In genomic region chr1:54283997-54284385, GRCh38 we compare ENCODE assay signal across 28 cellular contexts.
DNase-seq lines count a peak whose midpoint lies in the region; ATAC-seq and TF ChIP-seq lines count a peak whose summit lies in the region.
"Had no signal": no experiment of that assay in that cellular context is flagged by ENCODE, and none has a peak within 500 bp of the region (broad histone marks: within the 10 kb centered on the region; RNA-seq: fewer than 3 reads in every experiment).

No MANE protein-coding gene starts in this region.

- H3K9ac ChIP-seq in Loucy (ENCODE audit: low read depth, low read length, poor library complexity, severe bottlenecking): peak overlapping the region; percentile 12
- H3K9ac ChIP-seq: parathyroid adenoma had no signal

- H3K27me3 ChIP-seq in Loucy (ENCODE audit: insufficient read depth, low read length, poor library complexity, severe bottlenecking) (no peaks in the 10 kb centered on the region), psoas muscle (ENCODE audit: insufficient read depth in 3 of 3, low read length in 2 of 3) (no peaks in the 10 kb centered on the region)
- H3K27me3 ChIP-seq: esophagus muscularis mucosa, spleen, testis had no signal

- H3K36me3 ChIP-seq in Loucy (ENCODE audit: insufficient read depth, low read length) (peaks cover 18% of the 10 kb centered on the region; the same call in 1 of the 2 replicates), psoas muscle (ENCODE audit: insufficient read depth in 1 of 2, low read depth in 1 of 2) (peaks cover 0 to 10% of the 10 kb centered on the region in 2 donors)

- peak overlapping the region; percentile 89 for H3K27ac Mint-ChIP-seq in activated T-cell treated with anti-CD3 and anti-CD28 coated beads, Interleukin-2, amount 50 U/mL, for 24 hours
- H3K27ac Mint-ChIP-seq in activated naive CD8-positive, alpha-beta T cell treated with anti-CD3 and anti-CD28 coated beads, Interleukin-2, amount 50 U/mL, for 24 hours: peak overlapping the region; percentile 51
- peak overlapping the region; percentile 91 to 92 for H3K27ac Mint-ChIP-seq in natural killer cell treated with Interleukin-12 subunit alpha and Interleukin-12 subunit beta and Interleukin-15 and Interleukin-18, amount 100 ng/mL, for 72 hours
- H3K27ac Mint-ChIP-seq: stimulated activated naive B cell treated with anti-CD40 and anti-IgM and Interleukin-4, amounts not matched to agents 10 μg/mL and 1 μg/mL and 100 μg/mL, for 72 hours had no signal

- ATAC-seq in activated naive CD8-positive, alpha-beta T cell treated with anti-CD3 and anti-CD28 coated beads, Interleukin-2, amount 50 U/mL, for 24 hours: no peak
- no peak for ATAC-seq in natural killer cell treated with Interleukin-12 subunit alpha and Interleukin-12 subunit beta and Interleukin-15 and Interleukin-18, amount 100 ng/mL, for 72 hours
- ATAC-seq in psoas muscle: no peak
- ATAC-seq: HCT116; right cardiac atrium; stimulated activated naive B cell treated with anti-CD40 and anti-IgM and Interleukin-4, amounts not matched to agents 10 μg/mL and 1 μg/mL and 100 μg/mL, for 72 hours; T-helper 17 cell had no signal

- H3K4me2 ChIP-seq in Loucy (ENCODE audit: low read depth, low read length, poor library complexity, severe bottlenecking): peak overlapping the region; percentile 44

- no peak for DNase-seq in activated T-cell treated with anti-CD3 and anti-CD28 coated beads, Interleukin-2, amount 50 U/mL, for 24 hours
- no peak for DNase-seq in activated T-cell treated with anti-CD3 and anti-CD28 coated beads for 4 hours
- DNase-seq in activated naive CD8-positive, alpha-beta T cell treated with anti-CD3 and anti-CD28 coated beads, Interleukin-2, amount 50 U/mL, for 24 hours: no peak
- DNase-seq in natural killer cell treated with Interleukin-12 subunit alpha and Interleukin-12 subunit beta and Interleukin-15 and Interleukin-18, amount 100 ng/mL, for 72 hours (ENCODE audit: low spot score): no peak
- no peak for DNase-seq in NCI-H82 treated with DMSO at 0.1 percent for 48 hours (lab: John Stamatoyannopoulos, UW; ENCODE audit: unreplicated experiment)
- no peak for DNase-seq in psoas muscle
- no peak for DNase-seq in stimulated activated CD4-positive, alpha-beta T cell treated with anti-CD3 and anti-CD28 coated beads, Interleukin-4, amount 100 ng/mL, for 1 hour
- DNase-seq: activated CD4-positive, alpha-beta T cell treated with anti-CD3 and anti-CD28 coated beads, Interleukin-2, amount 50 U/mL, for 4 hours; activated T-cell treated with anti-CD3 and anti-CD28 coated beads, Interleukin-2, amount 50 U/mL, for 4 hours; C1 segment of cervical spinal cord; Calu3; effector memory CD4-positive, alpha-beta T cell; hypothalamus; NCI-H1105; NCI-H2029 treated with DMSO at 0.1 percent for 48 hours; NCI-H2227 treated with DMSO at 0.1 percent for 48 hours; right cardiac atrium; RPMI8226; spleen; stimulated activated CD4-positive, alpha-beta T cell treated with anti-CD3 and anti-CD28 coated beads, Interleukin-2, amount 100 ng/mL, for 48 hours; stimulated activated naive B cell treated with anti-CD40 and anti-IgM and Interleukin-4, amounts not matched to agents 10 μg/mL and 1 μg/mL and 100 μg/mL, for 72 hours; T-helper 17 cell; testis had no signal

- H3K36me3 Mint-ChIP-seq in activated T-cell treated with anti-CD3 and anti-CD28 coated beads, Interleukin-2, amount 50 U/mL, for 24 hours (ENCODE audit: low read depth): peaks cover 11% of the 10 kb centered on the region
- peaks cover 8% of the 10 kb centered on the region for H3K36me3 Mint-ChIP-seq in activated naive CD8-positive, alpha-beta T cell treated with anti-CD3 and anti-CD28 coated beads, Interleukin-2, amount 50 U/mL, for 24 hours (ENCODE audit: low read depth)
- peaks cover 6% of the 10 kb centered on the region for H3K36me3 Mint-ChIP-seq in natural killer cell treated with Interleukin-12 subunit alpha and Interleukin-12 subunit beta and Interleukin-15 and Interleukin-18, amount 100 ng/mL, for 72 hours

- intact Hi-C loops in psoas muscle (cut with DNase I): no loop called here

- no peak overlapping the region for H3K4me3 ChIP-seq in Loucy (ENCODE audit: low read length, poor library complexity, severe bottlenecking)
- H3K4me3 ChIP-seq in psoas muscle: no peak overlapping the region
- H3K4me3 ChIP-seq: esophagus muscularis mucosa, spleen, testis had no signal

- H3K79me2 ChIP-seq in Loucy (ENCODE audit: insufficient read depth, low read length): peaks cover 61% of the 10 kb centered on the region
- H3K79me2 ChIP-seq: parathyroid adenoma had no signal

- H3K27ac ChIP-seq in psoas muscle: no peak overlapping the region
- H3K27ac ChIP-seq: parathyroid adenoma, testis had no signal

- H2AFZ ChIP-seq in Loucy (ENCODE audit: low read length): no peak overlapping the region
- H2AFZ ChIP-seq: parathyroid adenoma had no signal

- 67 to 80% (median 71%) methylated on average over 3 of the region's 3 CpGs for WGBS in psoas muscle, 3 donors

- H3F3A ChIP-seq in Loucy (ENCODE audit: low read depth): no peaks in the 10 kb centered on the region

- H3K4me3 Mint-ChIP-seq in activated T-cell treated with anti-CD3 and anti-CD28 coated beads, Interleukin-2, amount 50 U/mL, for 24 hours: no peak overlapping the region
- no peak overlapping the region for H3K4me3 Mint-ChIP-seq in activated naive CD8-positive, alpha-beta T cell treated with anti-CD3 and anti-CD28 coated beads, Interleukin-2, amount 50 U/mL, for 24 hours
- H3K4me3 Mint-ChIP-seq in natural killer cell treated with Interleukin-12 subunit alpha and Interleukin-12 subunit beta and Interleukin-15 and Interleukin-18, amount 100 ng/mL, for 72 hours: peak overlapping the region; percentile 60
- H3K4me3 Mint-ChIP-seq: neural crest cell; stimulated activated naive B cell treated with anti-CD40 and anti-IgM and Interleukin-4, amounts not matched to agents 10 μg/mL and 1 μg/mL and 100 μg/mL, for 72 hours; T-helper 17 cell had no signal

- H3K9me3 ChIP-seq in Loucy (ENCODE audit: insufficient read depth, low read depth, low read length): no peaks in the 10 kb centered on the region
- no peaks in the 10 kb centered on the region for H3K9me3 ChIP-seq in psoas muscle
- H3K9me3 ChIP-seq: esophagus muscularis mucosa, spleen, testis had no signal

- no peaks in the 10 kb centered on the region for H3K9me2 ChIP-seq in Loucy (replicated peaks; ENCODE audit: low read depth, low read length)

- TF ChIP-seq CTCF in Loucy (conservative IDR thresholded peaks at IDR 0.05; ENCODE audit: low read length) (no peak), psoas muscle (IDR thresholded peaks at IDR 0.05) (no peak)

- no peaks in the 10 kb centered on the region for H3K27me3 Mint-ChIP-seq in activated T-cell treated with anti-CD3 and anti-CD28 coated beads, Interleukin-2, amount 50 U/mL, for 24 hours
- no peaks in the 10 kb centered on the region for H3K27me3 Mint-ChIP-seq in activated naive CD8-positive, alpha-beta T cell treated with anti-CD3 and anti-CD28 coated beads, Interleukin-2, amount 50 U/mL, for 24 hours
- no peaks in the 10 kb centered on the region for H3K27me3 Mint-ChIP-seq in natural killer cell treated with Interleukin-12 subunit alpha and Interleukin-12 subunit beta and Interleukin-15 and Interleukin-18, amount 100 ng/mL, for 72 hours
- H3K27me3 Mint-ChIP-seq: stimulated activated naive B cell treated with anti-CD40 and anti-IgM and Interleukin-4, amounts not matched to agents 10 μg/mL and 1 μg/mL and 100 μg/mL, for 72 hours; T-helper 17 cell had no signal

- peaks cover 52% of the 10 kb centered on the region for H3K4me1 ChIP-seq in Loucy (ENCODE audit: insufficient read depth, low read length, poor library complexity, severe bottlenecking)
- H3K4me1 ChIP-seq in psoas muscle: peaks cover 57% of the 10 kb centered on the region
- H3K4me1 ChIP-seq: parathyroid adenoma had no signal

- H3K9me3 Mint-ChIP-seq in activated T-cell treated with anti-CD3 and anti-CD28 coated beads, Interleukin-2, amount 50 U/mL, for 24 hours: no peaks in the 10 kb centered on the region
- H3K9me3 Mint-ChIP-seq in activated naive CD8-positive, alpha-beta T cell treated with anti-CD3 and anti-CD28 coated beads, Interleukin-2, amount 50 U/mL, for 24 hours: no peaks in the 10 kb centered on the region
- no peaks in the 10 kb centered on the region for H3K9me3 Mint-ChIP-seq in natural killer cell treated with Interleukin-12 subunit alpha and Interleukin-12 subunit beta and Interleukin-15 and Interleukin-18, amount 100 ng/mL, for 72 hours
- H3K9me3 Mint-ChIP-seq: activated T-cell treated with anti-CD3 and anti-CD28 coated beads, Interleukin-2, amount 50 U/mL, for 4 hours; neural crest cell; stimulated activated naive B cell treated with anti-CD40 and anti-IgM and Interleukin-4, amounts not matched to agents 10 μg/mL and 1 μg/mL and 100 μg/mL, for 72 hours had no signal

- H3K4me1 Mint-ChIP-seq in activated T-cell treated with anti-CD3 and anti-CD28 coated beads, Interleukin-2, amount 50 U/mL, for 24 hours (ENCODE audit: low read depth): peaks cover 89% of the 10 kb centered on the region
- H3K4me1 Mint-ChIP-seq in activated naive CD8-positive, alpha-beta T cell treated with anti-CD3 and anti-CD28 coated beads, Interleukin-2, amount 50 U/mL, for 24 hours: peaks cover 83% of the 10 kb centered on the region
- H3K4me1 Mint-ChIP-seq in natural killer cell treated with Interleukin-12 subunit alpha and Interleukin-12 subunit beta and Interleukin-15 and Interleukin-18, amount 100 ng/mL, for 72 hours (ENCODE audit: low read depth in 2 of 2): peaks cover 62 to 64% of the 10 kb centered on the region in 2 donors

- H4K20me1 ChIP-seq in Loucy (ENCODE audit: insufficient read depth, low read length, poor library complexity, severe bottlenecking): no peaks in the 10 kb centered on the region
